12 cellular contexts compared by ENCODE assay signal in genomic region chr10:117074621-117075020, GRCh38.
DNase-seq lines count a peak whose midpoint lies in the region; ATAC-seq and TF ChIP-seq lines count a peak whose summit lies in the region.
"Had no signal": no experiment of that assay in that cellular context is flagged by ENCODE, and none has a peak within 500 bp of the region (broad histone marks: within the 10 kb centered on the region; RNA-seq: fewer than 3 reads in every experiment).

No MANE protein-coding gene starts in this region.

- H3K56ac ChIP-seq in H9 (ENCODE audit: insufficient read length, low read depth, low read length), result no peak overlapping the region

- H2BK15ac ChIP-seq in H9 (ENCODE audit: low read depth, low read length), result no peak overlapping the region

- H2BK12ac ChIP-seq in H9 (ENCODE audit: insufficient read length, low read depth, low read length), result no peak overlapping the region

- no peak overlapping the region for H3K9ac ChIP-seq in H9 (ENCODE audit: extremely low read depth, insufficient read length, low read length)
- no peak overlapping the region for H3K9ac ChIP-seq in liver (ENCODE audit: low read depth in 1 of 2, low read length in 2 of 2)

- H3K79me2 ChIP-seq in H9 (ENCODE audit: insufficient read depth, low read length), result no peaks in the 10 kb centered on the region

- no peaks in the 10 kb centered on the region for H3K36me3 Mint-ChIP-seq in H9 (ENCODE audit: insufficient read depth in 1 of 3, low read depth in 3 of 3)
- H3K36me3 Mint-ChIP-seq: CD4-positive, alpha-beta memory T cell had no signal

- H3K27me3 Mint-ChIP-seq in H9 (ENCODE audit: low read depth), result peaks cover 3% of the 10 kb centered on the region

- H3K4ac ChIP-seq in H9 (ENCODE audit: low read depth, low read length), result no peak overlapping the region

- H2BK120ac ChIP-seq in H9 (ENCODE audit: low read depth, low read length, poor library complexity, severe bottlenecking), result no peak overlapping the region

- H3T11ph ChIP-seq in H9 (ENCODE audit: low read length), result no peak overlapping the region

- H4K91ac ChIP-seq in H9 (ENCODE audit: insufficient read length, low read depth, low read length), result no peak overlapping the region

- H2AFZ ChIP-seq in H9 (ENCODE audit: low read length), result no peak overlapping the region

- peak; percentile 62 for TF ChIP-seq CTCF in H9 (conservative IDR thresholded peaks at IDR 0.05)
- TF ChIP-seq CTCF in WERI-Rb-1 (IDR thresholded peaks at IDR 0.05; ENCODE audit: low read depth, low read length), result peak; percentile 50
- TF ChIP-seq CTCF in liver (IDR thresholded peaks at IDR 0.05; ENCODE audit: low read depth, low read length, missing input control), result peak; percentile 17

- H3K27ac ChIP-seq in H9 (ENCODE audit: insufficient read length, low read depth, low read length) (no peak overlapping the region), WERI-Rb-1 (no peak overlapping the region), liver (ENCODE audit: low read depth in 1 of 2, low read length in 2 of 2) (no peak overlapping the region)

- H3K36me3 ChIP-seq in WERI-Rb-1 (no peaks in the 10 kb centered on the region), liver (ENCODE audit: control insufficient read depth in 4 of 4, insufficient read depth in 3 of 4, low read depth in 1 of 4, low read length in 3 of 4) (no peaks in the 10 kb centered on the region)

- H4K5ac ChIP-seq in H9 (ENCODE audit: insufficient read length, low read depth, low read length), result no peak overlapping the region

- no CpG with 5 or more reads among the region's 2 CpGs for WGBS in H9 (ENCODE audit: extremely low coverage, insufficient read length, low lambda C conversion rate)
- WGBS in liver, result 20% methylated on average over 2 of the region's 2 CpGs

- no peaks in the 10 kb centered on the region for H3K9me3 ChIP-seq in H9 (ENCODE audit: control insufficient read depth, low read depth, low read length)
- H3K9me3 ChIP-seq in WERI-Rb-1 (ENCODE audit: severe bottlenecking), result no peaks in the 10 kb centered on the region
- H3K9me3 ChIP-seq in liver (ENCODE audit: control insufficient read depth in 4 of 4, low read length in 3 of 4), result no peaks in the 10 kb centered on the region

- peaks cover 0 to 5% of the 10 kb centered on the region in 2 experiments; a peak in 1 of 5 replicates for H3K9me3 Mint-ChIP-seq in H9

- no peak overlapping the region for H3K4me2 ChIP-seq in H9 (ENCODE audit: insufficient read depth, insufficient read length, low read length)

- peaks cover 7% of the 10 kb centered on the region in 2 experiments; a peak in 3 of 4 replicates for H3K4me1 Mint-ChIP-seq in H9
- H3K4me1 Mint-ChIP-seq: activated CD4-positive, alpha-beta T cell treated with anti-CD3 and anti-CD28 coated beads for 36 hours; CD4-positive, alpha-beta memory T cell had no signal

- H3K18ac ChIP-seq in H9 (ENCODE audit: insufficient read length, low read depth, low read length), result no peak overlapping the region

- H3K27me3 ChIP-seq in H9 (ENCODE audit: insufficient read depth, low read length), result no peaks in the 10 kb centered on the region
- no peaks in the 10 kb centered on the region for H3K27me3 ChIP-seq in WERI-Rb-1 (ENCODE audit: insufficient read depth, low read depth, severe bottlenecking)
- no peaks in the 10 kb centered on the region for H3K27me3 ChIP-seq in liver (ENCODE audit: control insufficient read depth in 4 of 4, insufficient read depth in 4 of 4, low read length in 3 of 4)

- ATAC-seq in HG02610 (IDR thresholded peaks at IDR 0.05; ENCODE audit: unreplicated experiment), result no peak
- ATAC-seq: activated CD4-positive, alpha-beta T cell treated with anti-CD3 and anti-CD28 coated beads for 36 hours had no signal

- no peak overlapping the region for H2BK20ac ChIP-seq in H9 (ENCODE audit: low read depth, low read length, poor library complexity, severe bottlenecking)

- no peak overlapping the region for H3K23ac ChIP-seq in H9 (ENCODE audit: insufficient read length, low read depth, low read length)

- no peak overlapping the region for H2AK5ac ChIP-seq in H9 (ENCODE audit: insufficient read length, low read length)

- no peaks in the 10 kb centered on the region for H4K20me1 ChIP-seq in H9 (ENCODE audit: control insufficient read depth, insufficient read depth, insufficient read length)

- H3K4me3 Mint-ChIP-seq in H9, result no peak overlapping the region
- H3K4me3 Mint-ChIP-seq: activated CD4-positive, alpha-beta T cell treated with anti-CD3 and anti-CD28 coated beads for 36 hours; CD4-positive, alpha-beta memory T cell had no signal

- DNase-seq in H9, result peak; percentile 33
- peak; percentile 75 for DNase-seq in NCI-H146 (lab: John Stamatoyannopoulos, UW)
- DNase-seq in WERI-Rb-1, result peak; percentile 39
- no peak for DNase-seq in NCI-H1694 treated with DMSO at 0.1 percent for 48 hours (lab: John Stamatoyannopoulos, UW)
- DNase-seq in pons (ENCODE audit: low spot score), result no peak
- no peak for DNase-seq in globus pallidus (ENCODE audit: low spot score)
- DNase-seq: activated CD4-positive, alpha-beta T cell treated with anti-CD3 and anti-CD28 coated beads for 36 hours; caudate nucleus; CD4-positive, alpha-beta memory T cell; NCI-H1930 had no signal

- H3K4me1 ChIP-seq in H9 (ENCODE audit: insufficient read depth, low read length) (no peaks in the 10 kb centered on the region), liver (ENCODE audit: control insufficient read depth in 4 of 4, insufficient read depth in 4 of 4, low read length in 3 of 4) (no peaks in the 10 kb centered on the region)

- H3K79me1 ChIP-seq in H9 (ENCODE audit: insufficient read depth, low read depth, low read length, poor library complexity, severe bottlenecking), result no peaks in the 10 kb centered on the region

- H3K23me2 ChIP-seq in H9 (ENCODE audit: insufficient read length, low read depth, low read length, poor library complexity, severe bottlenecking), result no peaks in the 10 kb centered on the region

- H3K14ac ChIP-seq in H9 (ENCODE audit: insufficient read depth, low read length), result no peak overlapping the region

- no peak overlapping the region for H3K27ac Mint-ChIP-seq in H9
- H3K27ac Mint-ChIP-seq: activated CD4-positive, alpha-beta T cell treated with anti-CD3 and anti-CD28 coated beads for 36 hours; CD4-positive, alpha-beta memory T cell had no signal

- TF ChIP-seq RAD21 in liver (IDR thresholded peaks at IDR 0.05), result peak; percentile 63 to 66

- no peak overlapping the region for H2BK5ac ChIP-seq in H9 (ENCODE audit: insufficient read length, low read length)

- H4K8ac ChIP-seq in H9 (replicated peaks; ENCODE audit: insufficient read length, low read depth, low read length), result no peak overlapping the region

- H3K4me3 ChIP-seq in WERI-Rb-1 (ENCODE audit: low read depth, low read length) (no peak overlapping the region), liver (ENCODE audit: low read depth in 1 of 3, low read length in 3 of 3) (no peak overlapping the region)

TF ChIP-seq in liver, 16 proteins besides CTCF, POLR2A, EP300 and RAD21 (continues in another document):
- TF ChIP-seq RXRA (IDR thresholded peaks at IDR 0.05) (no peak), EGR1 (IDR thresholded peaks at IDR 0.05; ENCODE audit: low read depth in 2 of 2) (no peak), SP1 (IDR thresholded peaks at IDR 0.05) (no peak), TAF1 (conservative IDR thresholded peaks at IDR 0.05) (no peak), FOXA2 (IDR thresholded peaks at IDR 0.05) (no peak), ZBTB33 (IDR thresholded peaks at IDR 0.05) (no peak), JUND (IDR thresholded peaks at IDR 0.05) (no peak), HNF4A (conservative IDR thresholded peaks at IDR 0.05) (no peak), FOXA1 (IDR thresholded peaks at IDR 0.05) (no peak), REST (IDR thresholded peaks at IDR 0.05) (no peak), MAX (IDR thresholded peaks at IDR 0.05) (no peak)

Comparison
In these comparisons a context has a peak if more than half of its experiments do, and no peak if none do; other contexts are left out.
1. DNase-seq: peak in H9 (single experiment), NCI-H146 (single experiment) and WERI-Rb-1 (single experiment); none in NCI-H1694 treated with DMSO at 0.1 percent for 48 hours (single experiment), pons (single experiment) and globus pallidus (single experiment).
2. Peak in every context shown above with its lines, with median percentiles within 50 percentile points of each other: CTCF ChIP-seq.